In the genomic region with DNA sequence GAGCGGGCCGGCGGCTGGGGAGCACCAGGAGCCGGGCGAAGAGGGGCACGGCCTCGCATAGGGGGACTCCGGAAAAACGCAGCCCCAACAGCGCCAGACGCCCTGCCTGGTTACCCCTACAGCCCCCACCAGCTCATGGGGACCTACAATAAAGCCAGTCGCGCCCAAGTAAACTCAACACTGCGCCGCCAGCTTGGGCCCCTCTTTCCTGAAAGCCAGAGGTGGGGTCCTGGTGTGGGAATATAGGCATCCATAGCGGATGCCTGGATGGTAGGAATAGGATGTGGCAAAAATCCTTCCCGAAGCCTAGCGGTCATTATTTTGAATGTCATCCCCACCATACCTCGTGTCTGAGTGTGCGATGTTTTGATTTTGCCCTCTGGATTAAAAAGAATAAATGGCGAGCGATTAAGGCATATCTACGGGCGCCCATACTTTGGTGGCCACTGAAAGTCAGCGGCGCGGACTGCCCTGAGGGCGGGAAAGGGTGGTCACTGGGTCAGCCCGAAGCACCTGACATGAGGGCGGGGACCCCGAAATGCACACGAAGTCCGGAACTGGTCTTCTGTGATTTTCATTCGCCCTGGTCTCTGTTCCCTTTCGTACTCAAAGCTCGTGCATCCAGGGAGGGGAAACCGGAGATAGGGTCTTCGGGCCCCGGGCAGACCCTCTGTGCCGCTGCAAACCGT, we compare ENCODE assay signal across 8 cellular contexts. TPM values are rescaled to one million over a fixed set of nuclear protein-coding genes. Genes with fewer than 3 reads are reported as not detected.
DNase-seq lines count a peak whose midpoint lies in the region; ATAC-seq and TF ChIP-seq lines count a peak whose summit lies in the region.

A gene with protein sequence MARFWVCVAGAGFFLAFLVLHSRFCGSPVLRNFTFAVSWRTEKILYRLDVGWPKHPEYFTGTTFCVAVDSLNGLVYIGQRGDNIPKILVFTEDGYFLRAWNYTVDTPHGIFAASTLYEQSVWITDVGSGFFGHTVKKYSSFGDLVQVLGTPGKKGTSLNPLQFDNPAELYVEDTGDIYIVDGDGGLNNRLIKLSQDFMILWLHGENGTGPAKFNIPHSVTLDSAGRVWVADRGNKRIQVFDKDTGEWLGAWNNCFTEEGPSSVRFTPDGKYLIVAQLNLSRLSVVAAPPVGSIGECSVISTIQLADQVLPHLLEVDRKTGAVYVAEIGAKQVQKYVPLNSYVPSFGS (plus strand): TSS at position 577 of the 689 bp plus-strand sequence. CDS start 184 bp downstream, outside the sequence.
A gene (minus strand): TSS at position 210 of the 689 bp plus-strand sequence. CDS start 847 bp downstream, outside the sequence.

- H3K4me1 ChIP-seq in left lung: peaks cover 10 to 55% of the 10 kb centered on the region in 2 donors

- ATAC-seq in HG03457 (IDR thresholded peaks at IDR 0.05; ENCODE audit: unreplicated experiment) (peak; percentile 54), left lung (peak; percentile 91)

- peak within 1 kb of the TSS; percentile 99 for H3K27ac Mint-ChIP-seq in dendritic cell treated with granulocyte-macrophage colony-stimulating factor and Interleukin-4, amounts not matched to agents 40 ng/mL and 50 ng/mL, for 4 days

- no peaks in the 10 kb centered on the region for H3K36me3 ChIP-seq in left lung

- H3K9me3 Mint-ChIP-seq in dendritic cell treated with granulocyte-macrophage colony-stimulating factor and Interleukin-4, amounts not matched to agents 40 ng/mL and 50 ng/mL, for 4 days: no peaks in the 10 kb centered on the region

- H3K27me3 Mint-ChIP-seq in dendritic cell treated with granulocyte-macrophage colony-stimulating factor and Interleukin-4, amounts not matched to agents 40 ng/mL and 50 ng/mL, for 4 days: no peaks in the 10 kb centered on the region

- intact Hi-C loops in dendritic cell treated with granulocyte-macrophage colony-stimulating factor and Interleukin-4, amounts not matched to agents 40 ng/mL and 50 ng/mL, for 4 days (cut with micrococcal nuclease): loop anchor here (10.0 kb wide), 1 partner anchor 693 kb away; a partner anchor contains a TSS
- intact Hi-C loops in left lung (cut with DNase I): no loop called here

- TF ChIP-seq CTCF in left lung (IDR thresholded peaks at IDR 0.05): no peak

- H3K36me3 Mint-ChIP-seq in dendritic cell treated with granulocyte-macrophage colony-stimulating factor and Interleukin-4, amounts not matched to agents 40 ng/mL and 50 ng/mL, for 4 days (ENCODE audit: low read depth): peaks cover 32% of the 10 kb centered on the region

- peak within 1 kb of the TSS; percentile 90 to 91 for H3K4me3 ChIP-seq in left lung

- H3K4me1 Mint-ChIP-seq in dendritic cell treated with granulocyte-macrophage colony-stimulating factor and Interleukin-4, amounts not matched to agents 40 ng/mL and 50 ng/mL, for 4 days (ENCODE audit: low read depth): peaks cover 46% of the 10 kb centered on the region

- peak within 1 kb of the TSS; percentile 90 for H3K4me3 Mint-ChIP-seq in dendritic cell treated with granulocyte-macrophage colony-stimulating factor and Interleukin-4, amounts not matched to agents 40 ng/mL and 50 ng/mL, for 4 days

- H3K27me3 ChIP-seq in left lung: no peaks in the 10 kb centered on the region

- no peaks in the 10 kb centered on the region for H3K9me3 ChIP-seq in left lung

- peak within 1 kb of the TSS; percentile 82 to 96 for H3K27ac ChIP-seq in left lung

- DNase-seq in Ammon's horn (ENCODE audit: low spot score) (peak; percentile 97), GM19238 (ENCODE audit: insufficient read length, low spot score) (peak; percentile 42), NCI-H748 (lab: John Stamatoyannopoulos, UW; ENCODE audit: unreplicated experiment) (peak; percentile 92), left lung (peak; percentile 94 to 95)
- peak; percentile 60 to 75 for DNase-seq in activated CD4-positive, alpha-beta T cell treated with anti-CD3 and anti-CD28 coated beads, Interleukin-2, amount 50 U/mL, for 24 hours (ENCODE audit: low read depth in 1 of 2, low spot score in 1 of 2)
- peak; percentile 69 to 74 for DNase-seq in stimulated activated CD4-positive, alpha-beta T cell treated with anti-CD3 and anti-CD28 coated beads, Interleukin-2, amount 100 ng/mL, for 48 hours

RNA-seq across cellular contexts. Expression of the first gene that starts in this region (rescaled TPM):
- 10 to 100 TPM; 26.2 to 28.5 TPM for total RNA-seq in left lung

RNA-seq across cellular contexts. Expression of the second gene that starts in this region (rescaled TPM):
- 10 to 100 TPM; 28.3 to 38.4 TPM for total RNA-seq in left lung

Comparison
In these comparisons a context has a peak if more than half of its experiments do, and no peak if none do; other contexts are left out.
1. Peak in every context shown above with its lines: DNase-seq, ATAC-seq, H3K4me3 ChIP-seq and H3K27ac ChIP-seq.
2. DNase-seq: peak in every context shown above with its lines; median percentile 97 in Ammon's horn; 94 in left lung; 92 in NCI-H748; 72 in stimulated activated CD4-positive, alpha-beta T cell treated with anti-CD3 and anti-CD28 coated beads, Interleukin-2, amount 100 ng/mL, for 48 hours; 68 in activated CD4-positive, alpha-beta T cell treated with anti-CD3 and anti-CD28 coated beads, Interleukin-2, amount 50 U/mL, for 24 hours; 42 in GM19238.